ENCODE assay signal across 12 cellular contexts in genomic region chr16:11087691-11088431, GRCh38.
A peak's percentile ranks its signal among the peaks of the same experiment; 100 is the strongest.
DNase-seq lines count a peak whose midpoint lies in the region; ATAC-seq and TF ChIP-seq lines count a peak whose summit lies in the region.
"Had no signal": no experiment of that assay in that cellular context is flagged by ENCODE, and none has a peak within 500 bp of the region (broad histone marks: within the 10 kb centered on the region; RNA-seq: fewer than 3 reads in every experiment).

No MANE protein-coding gene starts in this region.

- intact Hi-C loops in A673 (cut with micrococcal nuclease; ENCODE audit: unreplicated experiment) = no loop called here

- no peaks in the 10 kb centered on the region for H3K27me3 ChIP-seq in A673 (replicated peaks; ENCODE audit: insufficient read depth, low read depth, low read length, poor library complexity)
- H3K27me3 ChIP-seq: neural progenitor cell had no signal

- H3K36me3 Mint-ChIP-seq in activated CD8-positive, alpha-beta T cell treated with anti-CD3 and anti-CD28 coated beads, Interleukin-2, amount 10 ng/mL, durations not matched to agents 7 days and 5 days (ENCODE audit: low read depth) = peaks cover 39% of the 10 kb centered on the region
- H3K36me3 Mint-ChIP-seq in immature natural killer cell = peaks cover 0 to 7% (median 4%) of the 10 kb centered on the region in 3 donors

- POLR2A ChIA-PET in activated CD8-positive, alpha-beta T cell treated with anti-CD3 and anti-CD28 coated beads, Interleukin-2, amount 10 ng/mL, durations not matched to agents 7 days and 5 days (lab: Charles Lee) = interaction anchor here (0.7 to 1.3 kb wide), 8 partner anchors 9 to 168 kb away, joined by 3 to 6 read pairs (median 3); partner anchors contain the start of gene SOCS1
- POLR2A ChIA-PET in A673 (lab: Charles Lee; ENCODE audit: low non-redundant PET) = no interaction called here

- H3K9me3 Mint-ChIP-seq in activated CD8-positive, alpha-beta T cell treated with anti-CD3 and anti-CD28 coated beads, Interleukin-2, amount 10 ng/mL, durations not matched to agents 7 days and 5 days (ENCODE audit: insufficient read depth) = no peaks in the 10 kb centered on the region
- no peaks in the 10 kb centered on the region for H3K9me3 Mint-ChIP-seq in immature natural killer cell
- H3K9me3 Mint-ChIP-seq: neural progenitor cell had no signal

- H3K4me3 Mint-ChIP-seq in activated CD8-positive, alpha-beta T cell treated with anti-CD3 and anti-CD28 coated beads, Interleukin-2, amount 10 ng/mL, durations not matched to agents 7 days and 5 days = no peak overlapping the region
- peak overlapping the region in 1 of 5 donors; percentile 3 for H3K4me3 Mint-ChIP-seq in immature natural killer cell
- H3K4me3 Mint-ChIP-seq: CD14-positive monocyte, neural progenitor cell had no signal

- no peaks in the 10 kb centered on the region for H3K27me3 Mint-ChIP-seq in activated CD8-positive, alpha-beta T cell treated with anti-CD3 and anti-CD28 coated beads, Interleukin-2, amount 10 ng/mL, durations not matched to agents 7 days and 5 days (ENCODE audit: low read depth)
- H3K27me3 Mint-ChIP-seq in immature natural killer cell (ENCODE audit: low read depth in 3 of 3) = peaks cover 0 to 7% (median 0%) of the 10 kb centered on the region in 3 donors

- H3K4me1 Mint-ChIP-seq in activated CD8-positive, alpha-beta T cell treated with anti-CD3 and anti-CD28 coated beads, Interleukin-2, amount 10 ng/mL, durations not matched to agents 7 days and 5 days (ENCODE audit: low read depth) = peaks cover 87% of the 10 kb centered on the region
- peaks cover 18 to 27% of the 10 kb centered on the region in 2 donors for H3K4me1 Mint-ChIP-seq in immature natural killer cell

- H3K27ac Mint-ChIP-seq in activated CD8-positive, alpha-beta T cell treated with anti-CD3 and anti-CD28 coated beads, Interleukin-2, amount 10 ng/mL, durations not matched to agents 7 days and 5 days = peak overlapping the region; percentile 86
- peak overlapping the region in 4 of 6 donors; percentile 34 to 64 (median 40) for H3K27ac Mint-ChIP-seq in immature natural killer cell
- H3K27ac Mint-ChIP-seq: neural progenitor cell had no signal

- TF ChIP-seq CTCF in A673 (conservative IDR thresholded peaks at IDR 0.05; ENCODE audit: low read depth, low read length) (no peak), GM13976 (IDR thresholded peaks at IDR 0.05; ENCODE audit: borderline replicate concordance, control extremely low read depth, extremely low read depth, insufficient read depth, missing control alignments) (no peak)

- no peaks in the 10 kb centered on the region for H3K9me3 ChIP-seq in A673 (ENCODE audit: low read depth, low read length, poor library complexity, severe bottlenecking)
- H3K9me3 ChIP-seq: thoracic aorta had no signal

- ATAC-seq in activated CD8-positive, alpha-beta T cell treated with anti-CD3 and anti-CD28 coated beads, Interleukin-2, amount 10 ng/mL, durations not matched to agents 7 days and 5 days = peak; percentile 65
- ATAC-seq: Right ventricle myocardium inferior had no signal

- H3K4me1 ChIP-seq in A673 (ENCODE audit: insufficient read depth, low read length, poor library complexity, severe bottlenecking) = peaks cover 3% of the 10 kb centered on the region

- in situ Hi-C loops in GM13976 (cut with MboI; ENCODE audit: low sequenced_read_pairs, unreplicated experiment) = no loop called here

- no peak overlapping the region for H3K4me3 ChIP-seq in A673 (ENCODE audit: low read depth, low read length, poor library complexity, severe bottlenecking)
- H3K4me3 ChIP-seq: neural progenitor cell, thoracic aorta had no signal

- no peak overlapping the region for H3K27ac ChIP-seq in A673 (ENCODE audit: low read depth, low read length, poor library complexity, severe bottlenecking)
- H3K27ac ChIP-seq: neural progenitor cell, thoracic aorta had no signal

- CTCF ChIA-PET in activated CD8-positive, alpha-beta T cell treated with anti-CD3 and anti-CD28 coated beads, Interleukin-2, amount 10 ng/mL, durations not matched to agents 7 days and 5 days (lab: Charles Lee) = interaction anchor here (0.7 to 2.4 kb wide), 10 partner anchors 9 to 270 kb away, joined by 3 to 11 read pairs (median 4); partner anchors contain the start of gene SOCS1
- CTCF ChIA-PET in A673 (lab: Charles Lee) = no interaction called here

- H3K36me3 ChIP-seq in A673 (ENCODE audit: insufficient read depth, low read length, poor library complexity, severe bottlenecking) = no peaks in the 10 kb centered on the region
- H3K36me3 ChIP-seq: neural progenitor cell, thoracic aorta had no signal

- DNase-seq in stimulated activated CD4-positive, alpha-beta T cell treated with anti-CD3 and anti-CD28 coated beads, Interleukin-1b, Interleukin-23, amount 100 ng/mL, for 48 hours = peak; percentile 46
- DNase-seq in stimulated activated CD4-positive, alpha-beta T cell treated with anti-CD3 and anti-CD28 coated beads, Interleukin-4, amount 100 ng/mL, for 1 hour = no peak
- peak; percentile 60 for DNase-seq in activated CD8-positive, alpha-beta T cell treated with anti-CD3 and anti-CD28 coated beads, Interleukin-2, amount 10 ng/mL, durations not matched to agents 7 days and 5 days
- no peak for DNase-seq in immature natural killer cell
- DNase-seq in A673 (ENCODE audit: low spot score) = no peak
- DNase-seq in NCI-H2107 treated with DMSO at 0.1 percent for 48 hours (lab: John Stamatoyannopoulos, UW; ENCODE audit: unreplicated experiment) = no peak
- DNase-seq in cerebellar nuclear complex (lab: John Stamatoyannopoulos, UW) = no peak
- DNase-seq in GM13976 (ENCODE audit: low spot score) = no peak

- BruUV-seq in A673 (replicated peaks; lab: Mats Ljungman, UMichigan) = no TSS peak

Comparison
In these comparisons a context has a peak if more than half of its experiments do, and no peak if none do; other contexts are left out.
1. DNase-seq: peak in stimulated activated CD4-positive, alpha-beta T cell treated with anti-CD3 and anti-CD28 coated beads, Interleukin-1b, Interleukin-23, amount 100 ng/mL, for 48 hours (single experiment) and activated CD8-positive, alpha-beta T cell treated with anti-CD3 and anti-CD28 coated beads, Interleukin-2, amount 10 ng/mL, durations not matched to agents 7 days and 5 days (single experiment); none in stimulated activated CD4-positive, alpha-beta T cell treated with anti-CD3 and anti-CD28 coated beads, Interleukin-4, amount 100 ng/mL, for 1 hour (single experiment), immature natural killer cell (0 of 3), A673 (single experiment), NCI-H2107 treated with DMSO at 0.1 percent for 48 hours (single experiment), cerebellar nuclear complex (0 of 2) and GM13976 (single experiment).